Comparison of ENCODE assay signal across 19 cellular contexts in the genomic region with DNA sequence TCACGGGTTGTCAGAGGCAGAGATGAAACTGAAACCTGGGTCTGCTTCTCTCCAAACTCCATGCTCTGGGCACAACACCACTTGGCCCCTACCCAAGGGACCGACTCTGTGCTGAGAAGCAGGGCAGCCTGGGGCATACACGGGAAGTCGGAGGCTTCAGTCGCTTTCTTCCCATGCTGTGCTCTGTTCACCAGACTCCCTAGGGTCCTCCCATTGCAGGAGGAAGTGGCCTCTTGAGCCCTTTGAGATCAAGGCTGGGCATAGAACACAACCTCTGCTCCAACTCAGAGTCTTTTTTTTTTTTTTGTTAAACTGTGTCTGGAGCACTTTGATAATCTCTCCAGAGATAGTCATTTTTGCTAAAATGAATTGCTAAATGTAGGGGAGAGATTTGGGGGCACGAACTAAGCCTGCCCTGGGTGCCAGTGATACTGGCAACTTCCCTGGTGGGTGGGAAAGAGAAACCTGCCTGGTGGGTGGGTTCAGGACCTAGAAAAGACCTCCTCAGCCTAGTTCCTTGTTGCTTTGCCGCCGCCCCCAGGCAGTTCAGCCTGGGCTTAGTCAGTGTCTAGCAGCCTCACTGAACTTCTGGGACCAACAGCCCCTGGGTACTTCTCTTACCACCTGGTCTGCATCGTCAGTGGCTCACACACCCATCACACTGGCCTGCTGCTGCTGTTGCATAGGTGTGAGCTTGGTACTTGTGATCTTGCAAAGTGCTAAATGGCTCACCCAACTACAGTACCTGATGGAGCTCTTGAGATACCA.
DNase-seq lines count a peak whose midpoint lies in the region; ATAC-seq and TF ChIP-seq lines count a peak whose summit lies in the region.
"Had no signal": no experiment of that assay in that cellular context is flagged by ENCODE, and none has a peak within 500 bp of the region (broad histone marks: within the 10 kb centered on the region; RNA-seq: fewer than 3 reads in every experiment).

No MANE protein-coding gene starts in this region.

- H3K4me3 ChIP-seq in Loucy (ENCODE audit: low read length, poor library complexity, severe bottlenecking) = peak overlapping the region; percentile 13
- H3K4me3 ChIP-seq in skeletal muscle tissue (ENCODE audit: low read length in 3 of 3) = peak overlapping the region; percentile 63 to 78 (median 73)
- no peak overlapping the region for H3K4me3 ChIP-seq in OCI-LY7 (ENCODE audit: low read depth, low read length, poor library complexity, severe bottlenecking)
- H3K4me3 ChIP-seq: gastroesophageal sphincter, suprapubic skin had no signal

- H3K79me2 ChIP-seq in Loucy (ENCODE audit: insufficient read depth, low read length) (no peaks in the 10 kb centered on the region), OCI-LY7 (ENCODE audit: insufficient read depth, low read depth, low read length) (no peaks in the 10 kb centered on the region)
- H3K79me2 ChIP-seq: parathyroid adenoma had no signal

- POLR2A ChIA-PET in RWPE1 (lab: Yijun Ruan, JAX; ENCODE audit: low non-redundant PET) (no interaction called here), OCI-LY7 (lab: Charles Lee) (interaction anchor here (1.3 kb wide), 1 partner anchor 8 kb away, joined by 3 read pairs; no protein-coding TSS in a partner anchor)

- H3K9me3 ChIP-seq in Loucy (ENCODE audit: insufficient read depth, low read depth, low read length) (no peaks in the 10 kb centered on the region), skeletal muscle tissue (ENCODE audit: control insufficient read depth in 3 of 3, low read length in 3 of 3) (no peaks in the 10 kb centered on the region), OCI-LY7 (ENCODE audit: low read length) (no peaks in the 10 kb centered on the region)
- H3K9me3 ChIP-seq: gastroesophageal sphincter, suprapubic skin had no signal

- peak; percentile 13 to 36 for ATAC-seq in left cardiac atrium
- ATAC-seq: gastroesophageal sphincter had no signal

- DNase-seq in RWPE1 (ENCODE audit: low spot score) (no peak), left cardiac atrium (peak; percentile 28), OCI-LY7 (ENCODE audit: low spot score) (no peak), SW 1271 (lab: John Stamatoyannopoulos, UW) (no peak), NCI-H524 (lab: John Stamatoyannopoulos, UW) (no peak)
- DNase-seq in activated T-cell treated with anti-CD3 and anti-CD28 coated beads, Interleukin-2, amount 50 U/mL, for 48 hours = no peak
- DNase-seq: activated CD8-positive, alpha-beta memory T cell treated with anti-CD3 and anti-CD28 coated beads for 24 hours; brain microvascular endothelial cell; GF-D8; NCI-H1417 treated with DMSO at 0.1 percent for 48 hours; NCI-H226; SHP77 treated with DMSO at 0.1 percent for 48 hours; stimulated activated CD8-positive, alpha-beta memory T cell treated with anti-CD3 and anti-CD28 coated beads, Interleukin-4, amount 100 ng/mL, for 48 hours; T-helper 2 cell had no signal

- intact Hi-C loops in left cardiac atrium (cut with DNase I) = no loop called here
- intact Hi-C loops in OCI-LY7 (cut with micrococcal nuclease; ENCODE audit: unreplicated experiment) = no loop called here

- no peak overlapping the region for H3K9ac ChIP-seq in Loucy (ENCODE audit: low read depth, low read length, poor library complexity, severe bottlenecking)
- H3K9ac ChIP-seq in skeletal muscle tissue (ENCODE audit: low read depth in 1 of 3, low read length in 3 of 3) = peak overlapping the region; percentile 57 to 67 (median 65)
- H3K9ac ChIP-seq: parathyroid adenoma had no signal

- no peak for TF ChIP-seq CTCF in Loucy (conservative IDR thresholded peaks at IDR 0.05; ENCODE audit: low read length)
- TF ChIP-seq CTCF in RWPE1 (conservative IDR thresholded peaks at IDR 0.05; ENCODE audit: low read depth) = no peak
- TF ChIP-seq CTCF in OCI-LY7 (conservative IDR thresholded peaks at IDR 0.05; ENCODE audit: low read length) = no peak

- CTCF ChIA-PET in RWPE1 (lab: Yijun Ruan, JAX) (interaction anchor here (0.6 kb wide), 1 partner anchor 723 kb away, joined by 3 read pairs; no protein-coding TSS in a partner anchor), OCI-LY7 (lab: Charles Lee; ENCODE audit: unreplicated experiment) (no interaction called here)

- H3K36me3 ChIP-seq in Loucy (ENCODE audit: insufficient read depth, low read length) = no peaks in the 10 kb centered on the region
- no peaks in the 10 kb centered on the region for H3K36me3 ChIP-seq in skeletal muscle tissue (ENCODE audit: control insufficient read depth in 3 of 3, insufficient read depth in 3 of 3, low read length in 3 of 3)
- H3K36me3 ChIP-seq in OCI-LY7 (ENCODE audit: insufficient read depth, low read length) = no peaks in the 10 kb centered on the region
- H3K36me3 ChIP-seq: brain microvascular endothelial cell, gastroesophageal sphincter, suprapubic skin had no signal

- H3K4me1 ChIP-seq in Loucy (ENCODE audit: insufficient read depth, low read length, poor library complexity, severe bottlenecking) (peaks cover 13% of the 10 kb centered on the region), skeletal muscle tissue (ENCODE audit: control insufficient read depth in 3 of 3, insufficient read depth in 3 of 3, low read length in 3 of 3) (peaks cover 30 to 55% (median 32%) of the 10 kb centered on the region in 3 donors), OCI-LY7 (ENCODE audit: insufficient read depth, low read length, poor library complexity, severe bottlenecking) (no peaks in the 10 kb centered on the region)
- H3K4me1 ChIP-seq: gastroesophageal sphincter, parathyroid adenoma had no signal

- BruUV-seq in OCI-LY7 (replicated peaks; lab: Mats Ljungman, UMichigan) = no TSS peak

- H3K4me2 ChIP-seq in Loucy (ENCODE audit: low read depth, low read length, poor library complexity, severe bottlenecking) = peak overlapping the region; percentile 31
- no peak overlapping the region for H3K4me2 ChIP-seq in OCI-LY7 (ENCODE audit: low read length)

- peak overlapping the region; percentile 65 for H2AFZ ChIP-seq in Loucy (ENCODE audit: low read length)
- H2AFZ ChIP-seq in OCI-LY7 (ENCODE audit: low read length) = no peak overlapping the region
- H2AFZ ChIP-seq: parathyroid adenoma had no signal

- H3K9me2 ChIP-seq in Loucy (replicated peaks; ENCODE audit: low read depth, low read length) (no peaks in the 10 kb centered on the region), OCI-LY7 (ENCODE audit: insufficient read depth, low read length) (no peaks in the 10 kb centered on the region)

- peak overlapping the region; percentile 41 for H3K27ac ChIP-seq in RWPE1
- peak overlapping the region; percentile 36 for H3K27ac ChIP-seq in skeletal muscle tissue (ENCODE audit: low read depth, low read length)
- no peak overlapping the region for H3K27ac ChIP-seq in OCI-LY7 (ENCODE audit: low read depth, low read length, poor library complexity, severe bottlenecking)
- H3K27ac ChIP-seq: brain microvascular endothelial cell, gastroesophageal sphincter, parathyroid adenoma, suprapubic skin had no signal

- H4K20me1 ChIP-seq in Loucy (ENCODE audit: insufficient read depth, low read length, poor library complexity, severe bottlenecking) (no peaks in the 10 kb centered on the region), OCI-LY7 (ENCODE audit: insufficient read depth, low read length) (no peaks in the 10 kb centered on the region)

- H3F3A ChIP-seq in Loucy (ENCODE audit: low read depth) = no peaks in the 10 kb centered on the region

- no peaks in the 10 kb centered on the region for H3K27me3 ChIP-seq in Loucy (ENCODE audit: insufficient read depth, low read length, poor library complexity, severe bottlenecking)
- H3K27me3 ChIP-seq in skeletal muscle tissue (ENCODE audit: control insufficient read depth in 3 of 3, insufficient read depth in 3 of 3, low read length in 3 of 3) = no peaks in the 10 kb centered on the region
- H3K27me3 ChIP-seq: brain microvascular endothelial cell, suprapubic skin had no signal
